Comparison of ENCODE assay signal across 16 cellular contexts in the genomic region with DNA sequence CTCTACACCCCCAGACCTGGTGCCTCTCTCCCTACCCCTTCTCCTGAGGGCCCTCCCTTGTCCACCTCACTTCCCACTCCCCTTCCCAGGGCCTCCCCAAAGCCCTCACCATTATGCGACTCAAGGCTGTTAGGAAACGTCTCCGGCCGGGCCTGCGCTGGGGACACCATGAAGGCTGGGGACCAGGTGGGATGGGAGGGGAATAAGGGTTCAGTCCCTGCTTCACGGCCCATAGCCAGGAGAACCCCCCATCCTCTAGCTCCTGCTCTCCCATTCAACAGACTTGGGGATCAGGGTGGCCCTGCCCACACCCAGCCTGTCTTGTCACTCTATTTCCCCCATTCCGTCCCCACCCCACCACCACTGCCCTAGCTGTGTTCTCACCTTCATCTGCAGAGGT. TPM values are rescaled to one million over a fixed set of nuclear protein-coding genes. Genes with fewer than 3 reads are reported as not detected.
DNase-seq lines count a peak whose midpoint lies in the region; ATAC-seq and TF ChIP-seq lines count a peak whose summit lies in the region.
"Had no signal": no experiment of that assay in that cellular context is flagged by ENCODE, and none has a peak within 500 bp of the region (broad histone marks: within the 10 kb centered on the region; RNA-seq: fewer than 3 reads in every experiment).

No MANE protein-coding gene starts in this region.

- ATAC-seq in activated T-cell treated with anti-CD3 and anti-CD28 coated beads, Interleukin-2, amount 50 U/mL, for 4 hours: no peak
- ATAC-seq in stimulated activated memory B cell treated with anti-CD40 and anti-IgM and Interleukin-4, amounts not matched to agents 10 μg/mL and 1 μg/mL and 100 μg/mL, for 72 hours: no peak

- TF ChIP-seq CTCF in osteocyte (IDR thresholded peaks at IDR 0.05): no peak

- peak overlapping the region; percentile 93 for H3K27ac Mint-ChIP-seq in activated T-cell treated with anti-CD3 and anti-CD28 coated beads, Interleukin-2, amount 50 U/mL, for 24 hours
- H3K27ac Mint-ChIP-seq in IgD-negative memory B cell (peak overlapping the region in 2 of 3 donors; percentile 79 to 82), osteocyte (ENCODE audit: unreplicated experiment) (no peak overlapping the region)
- peak overlapping the region; percentile 99 for H3K27ac Mint-ChIP-seq in stimulated activated memory B cell treated with anti-CD40 and anti-IgM and Interleukin-4, amounts not matched to agents 10 μg/mL and 1 μg/mL and 100 μg/mL, for 72 hours

- no peak overlapping the region for H3K4me3 ChIP-seq in mesenchymal stem cell (ENCODE audit: insufficient read depth in 1 of 2, low read depth in 1 of 2, low read length in 2 of 2)
- H3K4me3 ChIP-seq: MG63, SK-N-MC had no signal

- no peak for DNase-seq in activated T-cell treated with anti-CD3 and anti-CD28 coated beads, Interleukin-2, amount 50 U/mL, for 24 hours
- DNase-seq in activated T-cell treated with anti-CD3 and anti-CD28 coated beads, Interleukin-2, amount 50 U/mL, for 4 hours: no peak
- DNase-seq in mesenchymal stem cell (no peak), pons (ENCODE audit: low spot score) (no peak), osteocyte (ENCODE audit: extremely low spot score, unreplicated experiment) (no peak)
- no peak for DNase-seq in activated CD4-positive, CD25-positive, alpha-beta regulatory T cell (lab: John Stamatoyannopoulos, UW)
- DNase-seq: CD4-positive, alpha-beta memory T cell; KG1; MG63; NCI-H1105; NCI-H1694 treated with DMSO at 0.1 percent for 48 hours; NCI-H446; PC-9 had no signal

- no peak overlapping the region for H4K8ac ChIP-seq in mesenchymal stem cell (ENCODE audit: low read length)

- peak overlapping the region; percentile 93 for H3K9ac ChIP-seq in mesenchymal stem cell (ENCODE audit: low read length)

- no peak overlapping the region for H2BK15ac ChIP-seq in mesenchymal stem cell (ENCODE audit: low read depth, poor library complexity, severe bottlenecking)

- H3K27me3 ChIP-seq in mesenchymal stem cell (ENCODE audit: control insufficient read depth in 1 of 2, insufficient read depth in 1 of 2, low read length in 2 of 2): no peaks in the 10 kb centered on the region
- H3K27me3 ChIP-seq: MG63 had no signal

- H3K4me1 ChIP-seq in mesenchymal stem cell (ENCODE audit: control insufficient read depth, insufficient read depth, low read depth, low read length): peaks cover 19% of the 10 kb centered on the region

- peaks cover 45 to 51% of the 10 kb centered on the region in 2 experiments for H3K36me3 ChIP-seq in mesenchymal stem cell (ENCODE audit: control insufficient read depth in 1 of 2, insufficient read depth in 2 of 2, low read depth in 1 of 2, low read length in 2 of 2)
- H3K36me3 ChIP-seq: MG63 had no signal

- H3K36me3 Mint-ChIP-seq in activated T-cell treated with anti-CD3 and anti-CD28 coated beads, Interleukin-2, amount 50 U/mL, for 24 hours (ENCODE audit: low read depth): peaks cover 67% of the 10 kb centered on the region
- peaks cover 15% of the 10 kb centered on the region for H3K36me3 Mint-ChIP-seq in activated T-cell treated with anti-CD3 and anti-CD28 coated beads, Interleukin-2, amount 50 U/mL, for 4 hours (ENCODE audit: insufficient read depth)
- H3K36me3 Mint-ChIP-seq in IgD-negative memory B cell (no peaks in the 10 kb centered on the region), osteocyte (ENCODE audit: unreplicated experiment) (peaks cover 4% of the 10 kb centered on the region)
- H3K36me3 Mint-ChIP-seq in stimulated activated memory B cell treated with anti-CD40 and anti-IgM and Interleukin-4, amounts not matched to agents 10 μg/mL and 1 μg/mL and 100 μg/mL, for 72 hours: peaks cover 26% of the 10 kb centered on the region

- H3K4ac ChIP-seq in mesenchymal stem cell (ENCODE audit: low read depth in 1 of 2, low read length in 2 of 2): no peak overlapping the region

- no peak overlapping the region for H3K4me2 ChIP-seq in mesenchymal stem cell (ENCODE audit: low read length, poor library complexity, severe bottlenecking)

- H3K4me1 Mint-ChIP-seq in activated T-cell treated with anti-CD3 and anti-CD28 coated beads, Interleukin-2, amount 50 U/mL, for 24 hours (ENCODE audit: low read depth): peaks cover 43% of the 10 kb centered on the region
- H3K4me1 Mint-ChIP-seq in activated T-cell treated with anti-CD3 and anti-CD28 coated beads, Interleukin-2, amount 50 U/mL, for 4 hours (ENCODE audit: low read depth): peaks cover 30% of the 10 kb centered on the region
- H3K4me1 Mint-ChIP-seq in IgD-negative memory B cell (peaks cover 16 to 20% (median 19%) of the 10 kb centered on the region in 3 donors), osteocyte (ENCODE audit: unreplicated experiment) (peaks cover 15% of the 10 kb centered on the region)
- peaks cover 50% of the 10 kb centered on the region for H3K4me1 Mint-ChIP-seq in stimulated activated memory B cell treated with anti-CD40 and anti-IgM and Interleukin-4, amounts not matched to agents 10 μg/mL and 1 μg/mL and 100 μg/mL, for 72 hours

- H3K27ac ChIP-seq in mesenchymal stem cell (ENCODE audit: low read length, poor library complexity, severe bottlenecking): no peak overlapping the region
- H3K27ac ChIP-seq: PC-9, SK-N-MC had no signal

- H3K27me3 Mint-ChIP-seq in activated T-cell treated with anti-CD3 and anti-CD28 coated beads, Interleukin-2, amount 50 U/mL, for 24 hours: no peaks in the 10 kb centered on the region
- H3K27me3 Mint-ChIP-seq in activated T-cell treated with anti-CD3 and anti-CD28 coated beads, Interleukin-2, amount 50 U/mL, for 4 hours (ENCODE audit: low read depth): no peaks in the 10 kb centered on the region
- H3K27me3 Mint-ChIP-seq in IgD-negative memory B cell (no peaks in the 10 kb centered on the region), osteocyte (ENCODE audit: unreplicated experiment) (no peaks in the 10 kb centered on the region)
- H3K27me3 Mint-ChIP-seq in stimulated activated memory B cell treated with anti-CD40 and anti-IgM and Interleukin-4, amounts not matched to agents 10 μg/mL and 1 μg/mL and 100 μg/mL, for 72 hours: no peaks in the 10 kb centered on the region
- H3K27me3 Mint-ChIP-seq: CD4-positive, alpha-beta memory T cell had no signal

- no peak overlapping the region for H2AFZ ChIP-seq in mesenchymal stem cell (ENCODE audit: low read depth, low read length)
- H2AFZ ChIP-seq: PC-9 had no signal

- no peak overlapping the region for H2BK12ac ChIP-seq in mesenchymal stem cell (ENCODE audit: low read length in 2 of 2)

- no peak overlapping the region for H2BK5ac ChIP-seq in mesenchymal stem cell (ENCODE audit: low read depth, low read length, poor library complexity, severe bottlenecking)

- H4K91ac ChIP-seq in mesenchymal stem cell (ENCODE audit: low read length): no peak overlapping the region

- 100% methylated on average over 6 of the region's 7 CpGs for WGBS in mesenchymal stem cell

- H2AK5ac ChIP-seq in mesenchymal stem cell (ENCODE audit: low read length, severe bottlenecking): no peak overlapping the region

- no peaks in the 10 kb centered on the region for H3K9me3 Mint-ChIP-seq in activated T-cell treated with anti-CD3 and anti-CD28 coated beads, Interleukin-2, amount 50 U/mL, for 24 hours
- no peaks in the 10 kb centered on the region for H3K9me3 Mint-ChIP-seq in activated T-cell treated with anti-CD3 and anti-CD28 coated beads, Interleukin-2, amount 50 U/mL, for 4 hours
- H3K9me3 Mint-ChIP-seq in IgD-negative memory B cell (no peaks in the 10 kb centered on the region), osteocyte (ENCODE audit: unreplicated experiment) (no peaks in the 10 kb centered on the region)
- H3K9me3 Mint-ChIP-seq in stimulated activated memory B cell treated with anti-CD40 and anti-IgM and Interleukin-4, amounts not matched to agents 10 μg/mL and 1 μg/mL and 100 μg/mL, for 72 hours: no peaks in the 10 kb centered on the region

- no peak overlapping the region for H3K18ac ChIP-seq in mesenchymal stem cell (ENCODE audit: low read depth in 1 of 2, low read length in 2 of 2)

- H3K23ac ChIP-seq in mesenchymal stem cell (ENCODE audit: low read length in 2 of 2): no peak overlapping the region

- no peak overlapping the region for H3K4me3 Mint-ChIP-seq in activated T-cell treated with anti-CD3 and anti-CD28 coated beads, Interleukin-2, amount 50 U/mL, for 24 hours
- no peak overlapping the region for H3K4me3 Mint-ChIP-seq in activated T-cell treated with anti-CD3 and anti-CD28 coated beads, Interleukin-2, amount 50 U/mL, for 4 hours
- H3K4me3 Mint-ChIP-seq in IgD-negative memory B cell: no peak overlapping the region
- no peak overlapping the region for H3K4me3 Mint-ChIP-seq in stimulated activated memory B cell treated with anti-CD40 and anti-IgM and Interleukin-4, amounts not matched to agents 10 μg/mL and 1 μg/mL and 100 μg/mL, for 72 hours
- H3K4me3 Mint-ChIP-seq in osteocyte (ENCODE audit: unreplicated experiment): no peak overlapping the region

- peaks cover 44% of the 10 kb centered on the region for H3K79me1 ChIP-seq in mesenchymal stem cell (replicated peaks; ENCODE audit: low read length, poor library complexity, severe bottlenecking)

- H2BK120ac ChIP-seq in mesenchymal stem cell (ENCODE audit: low read depth, low read length): no peak overlapping the region

- H3K14ac ChIP-seq in mesenchymal stem cell (ENCODE audit: low read length in 2 of 2): no peak overlapping the region

- no peaks in the 10 kb centered on the region for H3K9me3 ChIP-seq in mesenchymal stem cell (ENCODE audit: control insufficient read depth, low read length)
- H3K9me3 ChIP-seq: MG63 had no signal

RNA-seq across cellular contexts. Expression of a gene that starts 2.1 kb away (rescaled TPM):
- total RNA-seq in activated T-cell treated with anti-CD3 and anti-CD28 coated beads, Interleukin-2, amount 50 U/mL, for 4 hours: 10 to 100 TPM; 73.1 to 88.0 (median 82.4) TPM
- 1.7 TPM for polyA plus RNA-seq in IgD-negative memory B cell
- 9.9 TPM for polyA plus RNA-seq in mesenchymal stem cell (2013, experiment 1 of 2)
- polyA plus RNA-seq in mesenchymal stem cell (2013, experiment 2 of 2): 8.3 TPM
- 38.0 and 45.1 TPM in 2 replicates for total RNA-seq in osteocyte

RNA-seq across cellular contexts. Expression of a gene that starts 9.3 kb away (rescaled TPM):
- 100 to 1,000 TPM; 119 to 126 (median 123) TPM for total RNA-seq in activated T-cell treated with anti-CD3 and anti-CD28 coated beads, Interleukin-2, amount 50 U/mL, for 4 hours
- 251 TPM for polyA plus RNA-seq in IgD-negative memory B cell
- polyA plus RNA-seq in mesenchymal stem cell (2013, experiment 1 of 2): 5.8 TPM
- polyA plus RNA-seq in mesenchymal stem cell (2013, experiment 2 of 2): 8.4 TPM
- 2.0 and 4.2 TPM in 2 replicates for total RNA-seq in osteocyte

RNA-seq across cellular contexts. Expression of a gene that starts 11.9 kb away (rescaled TPM):
- total RNA-seq in activated T-cell treated with anti-CD3 and anti-CD28 coated beads, Interleukin-2, amount 50 U/mL, for 4 hours: 10 to 100 TPM; 80.6 to 92.8 (median 87.1) TPM
- 128 TPM for polyA plus RNA-seq in IgD-negative memory B cell
- polyA plus RNA-seq in mesenchymal stem cell (2013, experiment 1 of 2): 48.9 TPM
- 47.3 TPM for polyA plus RNA-seq in mesenchymal stem cell (2013, experiment 2 of 2)
- total RNA-seq in osteocyte: 54.9 and 61.9 TPM in 2 replicates

RNA-seq across cellular contexts. Expression of a gene that starts 19.6 kb away (rescaled TPM):
- 1,000 to 10,000 TPM; 1,821 to 1,965 (median 1,822) TPM for total RNA-seq in activated T-cell treated with anti-CD3 and anti-CD28 coated beads, Interleukin-2, amount 50 U/mL, for 4 hours
- polyA plus RNA-seq in IgD-negative memory B cell: 221 TPM
- 537 TPM for polyA plus RNA-seq in mesenchymal stem cell (2013, experiment 1 of 2)
- polyA plus RNA-seq in mesenchymal stem cell (2013, experiment 2 of 2): 553 TPM
- 352 and 359 TPM in 2 replicates for total RNA-seq in osteocyte

RNA-seq across cellular contexts. Expression of a gene that starts 24.9 kb away (rescaled TPM):
- 1 to 10 TPM; 1.6 to 2.3 (median 1.6) TPM for total RNA-seq in activated T-cell treated with anti-CD3 and anti-CD28 coated beads, Interleukin-2, amount 50 U/mL, for 4 hours
- polyA plus RNA-seq in IgD-negative memory B cell: 6.8 TPM
- polyA plus RNA-seq in mesenchymal stem cell (2013, experiment 1 of 2): 7.1 TPM
- 6.8 TPM for polyA plus RNA-seq in mesenchymal stem cell (2013, experiment 2 of 2)
- total RNA-seq in osteocyte: 12.7 and 13.3 TPM in 2 replicates

Comparison
In these comparisons a context has a peak if more than half of its experiments do, and no peak if none do; other contexts are left out.
1. RNA of a gene that starts 9.3 kb away (total RNA-seq): 119 to 126 TPM in activated T-cell treated with anti-CD3 and anti-CD28 coated beads, Interleukin-2, amount 50 U/mL, for 4 hours; 2.0 to 4.2 TPM in osteocyte; every median in the first group is over 10 times any median in the second.